1 cellular context compared by ENCODE assay signal in genomic region chr1:89938171-89939055, GRCh38.
TF ChIP-seq lines count a peak whose summit lies in the region.

No MANE protein-coding gene starts in this region.

TF ChIP-seq in HepG2, 621 proteins besides CTCF, POLR2A, EP300 and RAD21 (continued from another document and continues in another):
- TF ChIP-seq CBX5 (CRISPR knock-in tag; IDR thresholded peaks at IDR 0.05; ENCODE audit: borderline replicate concordance) (no peak), ZNF326 (CRISPR knock-in tag; IDR thresholded peaks at IDR 0.05; ENCODE audit: borderline replicate concordance) (no peak), ZNF816 (CRISPR knock-in tag; IDR thresholded peaks at IDR 0.05; ENCODE audit: borderline replicate concordance) (no peak), ZNF672 (CRISPR knock-in tag; IDR thresholded peaks at IDR 0.05) (no peak), TBP (CRISPR knock-in tag; IDR thresholded peaks at IDR 0.05) (no peak), ZNF430 (CRISPR knock-in tag; IDR thresholded peaks at IDR 0.05) (no peak), ZNF704 (CRISPR knock-in tag; IDR thresholded peaks at IDR 0.05; ENCODE audit: borderline replicate concordance) (no peak), DDIT3 (CRISPR knock-in tag; IDR thresholded peaks at IDR 0.05) (no peak), TBX3 (IDR thresholded peaks at IDR 0.05; ENCODE audit: borderline replicate concordance) (peak; percentile 14; the same call in 1 of the 2 replicates), HHEX (CRISPR knock-in tag; IDR thresholded peaks at IDR 0.05) (no peak), WIZ (CRISPR knock-in tag; IDR thresholded peaks at IDR 0.05) (no peak), HOXA3 (CRISPR knock-in tag; IDR thresholded peaks at IDR 0.05) (no peak), SATB2 (CRISPR knock-in tag; IDR thresholded peaks at IDR 0.05) (no peak), AGO2 (optimal IDR thresholded peaks at IDR 0.05; ENCODE audit: low read depth, low read length) (no peak), ARID3A (IDR thresholded peaks at IDR 0.05; ENCODE audit: low read depth, low read length) (no peak), ZNF546 (CRISPR knock-in tag; conservative IDR thresholded peaks at IDR 0.05) (no peak), HNF1A (IDR thresholded peaks at IDR 0.05; ENCODE audit: low read depth) (no peak), HNF1A (CRISPR knock-in tag; IDR thresholded peaks at IDR 0.05; ENCODE audit: borderline replicate concordance) (no peak), FUBP1 (CRISPR knock-in tag; IDR thresholded peaks at IDR 0.05; ENCODE audit: borderline replicate concordance) (no peak), ZKSCAN8 (CRISPR knock-in tag; IDR thresholded peaks at IDR 0.05; ENCODE audit: borderline replicate concordance) (no peak), SMAD3 (CRISPR knock-in tag; IDR thresholded peaks at IDR 0.05) (no peak), AKNA (CRISPR knock-in tag; IDR thresholded peaks at IDR 0.05; ENCODE audit: borderline replicate concordance) (no peak), CSRNP1 (CRISPR knock-in tag; IDR thresholded peaks at IDR 0.05) (no peak), ZBTB2 (CRISPR knock-in tag; IDR thresholded peaks at IDR 0.05; ENCODE audit: low read depth) (no peak), ZNF687 (CRISPR knock-in tag; IDR thresholded peaks at IDR 0.05) (no peak), EHMT2 (IDR thresholded peaks at IDR 0.05; ENCODE audit: borderline replicate concordance, low read depth, low read length) (no peak; the same call in 1 of the 2 replicates), SAP130 (CRISPR knock-in tag; IDR thresholded peaks at IDR 0.05; ENCODE audit: low read depth) (peak; percentile 72), KDM4B (CRISPR knock-in tag; IDR thresholded peaks at IDR 0.05) (no peak), ZFP36L1 (CRISPR knock-in tag; IDR thresholded peaks at IDR 0.05) (no peak), CERS6 (CRISPR knock-in tag; IDR thresholded peaks at IDR 0.05) (no peak), POGZ (CRISPR knock-in tag; IDR thresholded peaks at IDR 0.05) (peak; percentile 64; the same call in 1 of the 2 replicates)
